Comparison of ENCODE assay signal across 30 cellular contexts in the genomic region with DNA sequence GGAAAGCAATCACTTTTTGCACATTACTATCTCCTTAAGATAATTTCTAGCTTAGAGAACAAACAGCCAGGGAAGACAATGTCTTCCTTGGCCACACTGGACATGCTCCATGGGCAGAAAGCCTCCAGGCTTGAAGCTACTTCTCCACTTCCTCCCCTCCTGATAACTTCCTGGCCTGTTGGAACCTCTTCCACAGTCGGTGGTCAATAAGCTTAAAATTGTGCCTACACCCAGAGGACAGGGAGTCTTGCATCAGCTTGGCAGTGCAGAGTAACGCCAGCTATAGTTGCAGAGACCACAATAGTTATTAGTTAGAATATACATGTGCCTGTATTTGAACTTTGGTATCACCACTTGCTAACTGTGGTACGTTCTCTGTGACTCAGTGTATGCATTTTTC.
"Had no signal": no experiment of that assay in that cellular context is flagged by ENCODE, and none has a peak within 500 bp of the region (broad histone marks: within the 10 kb centered on the region; RNA-seq: fewer than 3 reads in every experiment).

No MANE protein-coding gene starts in this region.

- H3K36me3 ChIP-seq: gastrocnemius medialis, ovary, prostate gland, uterus had no signal

- H3K4me1 ChIP-seq: prostate gland, uterus had no signal

- H3K9me3 ChIP-seq: gastrocnemius medialis, ovary, prostate gland, testis, uterus had no signal

- H3K27me3 Mint-ChIP-seq: central memory CD8-positive, alpha-beta T cell; type B pancreatic cell had no signal

- H3K4me3 Mint-ChIP-seq: activated CD4-positive, alpha-beta memory T cell treated with anti-CD3 and anti-CD28 coated beads, Interleukin-2, amount 10 ng/mL, durations not matched to agents 7 days and 5 days; activated CD4-positive, alpha-beta T cell treated with anti-CD3 and anti-CD28 coated beads, Interleukin-2, amount 10 ng/mL, durations not matched to agents 24 days and 14 days; activated naive CD8-positive, alpha-beta T cell; activated T-cell treated with anti-CD3 and anti-CD28 coated beads, Interleukin-2, amount 50 U/mL, for 24 hours; central memory CD8-positive, alpha-beta T cell; mesothelial cell of epicardium; naive B cell; nephron progenitor cell; T-helper 1 cell treated with Interleukin-12 subunit alpha and Interleukin-12 subunit beta and Interleukin-4 antibody, amounts not matched to agents 30 μg/mL and 1 μg/mL, for 36 hours; type B pancreatic cell had no signal

- H3K9me3 Mint-ChIP-seq: activated CD4-positive, alpha-beta memory T cell treated with anti-CD3 and anti-CD28 coated beads, Interleukin-2, amount 10 ng/mL, durations not matched to agents 7 days and 5 days; activated CD4-positive, alpha-beta T cell treated with anti-CD3 and anti-CD28 coated beads, Interleukin-2, amount 10 ng/mL, durations not matched to agents 24 days and 14 days; activated T-cell treated with anti-CD3 and anti-CD28 coated beads, Interleukin-2, amount 50 U/mL, for 24 hours; central memory CD8-positive, alpha-beta T cell; naive B cell; nephron progenitor cell; T-helper 1 cell treated with Interleukin-12 subunit alpha and Interleukin-12 subunit beta and Interleukin-4 antibody, amounts not matched to agents 30 μg/mL and 1 μg/mL, for 36 hours; type B pancreatic cell had no signal

- H3K4me3 ChIP-seq: gastrocnemius medialis, hepatocyte, ovary, prostate gland, skin epidermis, testis, uterus had no signal

- H3K36me3 Mint-ChIP-seq: mesothelial cell of epicardium, naive B cell, type B pancreatic cell had no signal

- H3K27me3 ChIP-seq: gastrocnemius medialis, hepatocyte, ovary, testis, uterus had no signal

- H3K27ac ChIP-seq: gastrocnemius medialis, hepatocyte, ovary, prostate gland, skin epidermis, uterus had no signal

- ATAC-seq: gastrocnemius medialis; left cardiac atrium; sciatic nerve; stimulated activated naive CD8-positive, alpha-beta T cell treated with anti-CD3 and anti-CD28 coated beads, Interleukin-15, Interleukin-2, amounts not matched to agents 100 U/mL and 50 U/mL, for 24 hours had no signal

- H3K27ac Mint-ChIP-seq: activated CD4-positive, alpha-beta memory T cell treated with anti-CD3 and anti-CD28 coated beads, Interleukin-2, amount 10 ng/mL, durations not matched to agents 7 days and 5 days; activated CD4-positive, alpha-beta T cell treated with anti-CD3 and anti-CD28 coated beads, Interleukin-2, amount 10 ng/mL, durations not matched to agents 24 days and 14 days; activated naive CD8-positive, alpha-beta T cell; activated T-cell treated with anti-CD3 and anti-CD28 coated beads, Interleukin-2, amount 50 U/mL, for 24 hours; mesothelial cell of epicardium; naive B cell; nephron progenitor cell; T-helper 1 cell treated with Interleukin-12 subunit alpha and Interleukin-12 subunit beta and Interleukin-4 antibody, amounts not matched to agents 30 μg/mL and 1 μg/mL, for 36 hours; type B pancreatic cell had no signal

- DNase-seq: activated CD4-positive, alpha-beta memory T cell treated with anti-CD3 and anti-CD28 coated beads, Interleukin-2, amount 10 ng/mL, durations not matched to agents 7 days and 5 days; activated CD4-positive, alpha-beta T cell treated with anti-CD3 and anti-CD28 coated beads, Interleukin-2, amount 10 ng/mL, durations not matched to agents 24 days and 14 days; activated CD4-positive, CD25-positive, alpha-beta regulatory T cell treated with anti-CD3 and anti-CD28 coated beads, Interleukin-2, amount 50 U/mL, for 72 hours; activated CD8-positive, alpha-beta memory T cell treated with anti-CD3 and anti-CD28 coated beads, Interleukin-2, amount 50 U/mL, for 48 hours; activated gamma-delta T cell; activated T-cell treated with anti-CD3 and anti-CD28 coated beads, Interleukin-2, amount 50 U/mL, for 24 hours; anterior cingulate cortex; effector memory CD4-positive, alpha-beta T cell; gastrocnemius medialis; left cardiac atrium; mammary epithelial cell; naive B cell; nephron progenitor cell; ovary; retina; stimulated activated CD4-positive, alpha-beta T cell treated with anti-CD3 and anti-CD28 coated beads, Interleukin-12 subunit alpha, Interleukin-12 subunit beta, amount 100 ng/mL, for 4 hours; stimulated activated CD4-positive, alpha-beta T cell treated with anti-CD3 and anti-CD28 coated beads, Interleukin-4, amount 100 ng/mL, for 1 hour; stimulated activated naive CD8-positive, alpha-beta T cell treated with anti-CD3 and anti-CD28 coated beads, Interleukin-15, Interleukin-2, amounts not matched to agents 100 U/mL and 50 U/mL, for 24 hours; T1000; uterus had no signal
